Comparison of ENCODE assay signal across 13 cellular contexts in genomic region chr1:234879157-234880080, GRCh38.
A peak's percentile ranks its signal among the peaks of the same experiment; 100 is the strongest.
DNase-seq lines count a peak whose midpoint lies in the region; ATAC-seq and TF ChIP-seq lines count a peak whose summit lies in the region.
"Had no signal": no experiment of that assay in that cellular context is flagged by ENCODE, and none has a peak within 500 bp of the region (broad histone marks: within the 10 kb centered on the region; RNA-seq: fewer than 3 reads in every experiment).

No MANE protein-coding gene starts in this region.

- TF ChIP-seq CTCF in CD14-positive monocyte (IDR thresholded peaks at IDR 0.05) (no peak), activated B cell treated with CpG ODN at 0.5 μM for 24 hours (IDR thresholded peaks at IDR 0.05) (no peak), left lung (IDR thresholded peaks at IDR 0.05) (no peak), dorsolateral prefrontal cortex (IDR thresholded peaks at IDR 0.05 in 54 of 56, conservative IDR thresholded peaks at IDR 0.05 in 2 of 56; ENCODE audit: low read depth in 1 of 56, partially characterized antibody in 56 of 56) (no peak)

- H3K4me1 Mint-ChIP-seq in CD14-positive monocyte (peaks cover 82% of the 10 kb centered on the region), activated B cell treated with CpG ODN at 0.5 μM for 24 hours (peaks cover 43% of the 10 kb centered on the region)

- peaks cover 4 to 7% (median 6%) of the 10 kb centered on the region in 7 donors for H3K9me3 Mint-ChIP-seq in CD14-positive monocyte
- H3K9me3 Mint-ChIP-seq in activated B cell treated with CpG ODN at 0.5 μM for 24 hours: no peaks in the 10 kb centered on the region
- H3K9me3 Mint-ChIP-seq: T-helper 2 cell treated with Interferon-gamma antibody and Interleukin-4, amounts not matched to agents 5 μg/mL and 100 μg/mL, for 36 hours had no signal

- H3K4me3 ChIP-seq in left lung: no peak overlapping the region
- no peak overlapping the region for H3K4me3 ChIP-seq in dorsolateral prefrontal cortex

- H3K9me3 ChIP-seq in KOPT-K1 (ENCODE audit: insufficient read depth, low read length, poor library complexity, severe bottlenecking) (no peaks in the 10 kb centered on the region), left lung (no peaks in the 10 kb centered on the region)
- H3K9me3 ChIP-seq: neutrophil had no signal

- ATAC-seq in activated B cell treated with CpG ODN at 0.5 μM for 24 hours (ENCODE audit: low read depth) (no peak), left lung (peak; percentile 8)

- CTCF ChIA-PET in activated B cell treated with CpG ODN at 0.5 μM for 24 hours (lab: Charles Lee): interaction anchor here (0.6 to 1.2 kb wide), 2 partner anchors 18 to 204 kb away, joined by 3 to 5 read pairs; no protein-coding TSS in a partner anchor

- H3K27me3 Mint-ChIP-seq in CD14-positive monocyte (ENCODE audit: low read depth in 3 of 3) (peaks cover 0 to 4% (median 2%) of the 10 kb centered on the region in 3 donors), activated B cell treated with CpG ODN at 0.5 μM for 24 hours (no peaks in the 10 kb centered on the region)

- peaks cover 13 to 33% of the 10 kb centered on the region in 2 donors for H3K4me1 ChIP-seq in left lung

- H3K4me3 Mint-ChIP-seq in CD14-positive monocyte: no peak overlapping the region
- H3K4me3 Mint-ChIP-seq in activated B cell treated with CpG ODN at 0.5 μM for 24 hours: no peak overlapping the region
- H3K4me3 Mint-ChIP-seq: CD4-positive, CD25-positive, alpha-beta regulatory T cell; T-helper 2 cell treated with Interferon-gamma antibody and Interleukin-4, amounts not matched to agents 5 μg/mL and 100 μg/mL, for 36 hours had no signal

- POLR2A ChIA-PET in activated B cell treated with CpG ODN at 0.5 μM for 24 hours (lab: Charles Lee): interaction anchor here (0.6 to 1.0 kb wide), 4 partner anchors 132 to 404 kb away, joined by 3 to 8 read pairs (median 4); no protein-coding TSS in a partner anchor

- H3K27ac Mint-ChIP-seq in CD14-positive monocyte: peak overlapping the region; percentile 32 to 85 (median 79)
- H3K27ac Mint-ChIP-seq in activated B cell treated with CpG ODN at 0.5 μM for 24 hours: peak overlapping the region; percentile 9
- H3K27ac Mint-ChIP-seq: CD4-positive, CD25-positive, alpha-beta regulatory T cell; T-helper 2 cell treated with Interferon-gamma antibody and Interleukin-4, amounts not matched to agents 5 μg/mL and 100 μg/mL, for 36 hours had no signal

- no peaks in the 10 kb centered on the region for H3K27me3 ChIP-seq in left lung
- no peaks in the 10 kb centered on the region for H3K27me3 ChIP-seq in dorsolateral prefrontal cortex
- H3K27me3 ChIP-seq: neutrophil had no signal

- peaks cover 6 to 15% of the 10 kb centered on the region in 2 donors for H3K36me3 Mint-ChIP-seq in CD14-positive monocyte
- H3K36me3 Mint-ChIP-seq in activated B cell treated with CpG ODN at 0.5 μM for 24 hours (ENCODE audit: low read depth): no peaks in the 10 kb centered on the region

- H3K27ac ChIP-seq in KOPT-K1 (ENCODE audit: low read depth, low read length, poor library complexity, severe bottlenecking) (peak overlapping the region; percentile 40), left lung (no peak overlapping the region), dorsolateral prefrontal cortex (no peak overlapping the region)
- H3K27ac ChIP-seq: neutrophil had no signal

- intact Hi-C loops in CD14-positive monocyte (cut with micrococcal nuclease): loop anchor here (5.0 kb wide), 3 partner anchors 37 to 43 kb away; no protein-coding TSS in a partner anchor
- intact Hi-C loops in activated B cell treated with CpG ODN at 0.5 μM for 24 hours (cut with micrococcal nuclease): loop anchor here (2.0 to 5.0 kb wide), 3 partner anchors 37 to 203 kb away; no protein-coding TSS in a partner anchor
- intact Hi-C loops in left lung (cut with DNase I): no loop called here
- intact Hi-C loops in dorsolateral prefrontal cortex (cut with DNase I): no loop called here

- DNase-seq in CD14-positive monocyte (ENCODE audit: low spot score) (peak; percentile 22), activated B cell treated with CpG ODN at 0.5 μM for 24 hours (no peak), left lung (peak in 1 of 2 donors; percentile 9), dorsolateral prefrontal cortex (no peak), CD1c-positive myeloid dendritic cell (ENCODE audit: extremely low spot score) (no peak), NCI-H1048 (lab: John Stamatoyannopoulos, UW) (no peak)
- no peak for DNase-seq in activated naive CD4-positive, alpha-beta T cell (lab: John Stamatoyannopoulos, UW)
- DNase-seq: activated CD8-positive, alpha-beta memory T cell treated with anti-CD3 and anti-CD28 coated beads for 24 hours; foreskin melanocyte had no signal

- no peaks in the 10 kb centered on the region for H3K36me3 ChIP-seq in KOPT-K1 (ENCODE audit: insufficient read depth, low read length)
- H3K36me3 ChIP-seq in left lung: no peaks in the 10 kb centered on the region
- H3K36me3 ChIP-seq: neutrophil had no signal

Comparison
In these comparisons a context has a peak if more than half of its experiments do, and no peak if none do; other contexts are left out.
1. intact Hi-C loops: an anchor here in CD14-positive monocyte (5.0 kb wide) and activated B cell treated with CpG ODN at 0.5 μM for 24 hours (2.0 to 5.0 kb wide); none called in left lung and dorsolateral prefrontal cortex.